8 cellular contexts compared by ENCODE assay signal in genomic region chr3:128804817-128805166, GRCh38.
A peak's percentile ranks its signal among the peaks of the same experiment; 100 is the strongest.
DNase-seq lines count a peak whose midpoint lies in the region; ATAC-seq and TF ChIP-seq lines count a peak whose summit lies in the region.
"Had no signal": no experiment of that assay in that cellular context is flagged by ENCODE, and none has a peak within 500 bp of the region (broad histone marks: within the 10 kb centered on the region; RNA-seq: fewer than 3 reads in every experiment).

No MANE protein-coding gene starts in this region.

- ATAC-seq in right cardiac atrium: no peak

- H3K27me3 ChIP-seq in right cardiac atrium (ENCODE audit: control insufficient read depth, insufficient read depth): no peaks in the 10 kb centered on the region
- no peaks in the 10 kb centered on the region for H3K27me3 ChIP-seq in smooth muscle cell (ENCODE audit: low read depth)

- H3K4me1 Mint-ChIP-seq in IgD-negative memory B cell: peaks cover 29 to 41% (median 31%) of the 10 kb centered on the region in 3 donors
- peaks cover 76% of the 10 kb centered on the region for H3K4me1 Mint-ChIP-seq in activated T-helper 1 cell treated with anti-CD3 and anti-CD28 coated beads, Interleukin-12 subunit alpha, Interleukin-12 subunit beta, Interleukin-2, Interleukin-4 antibody, amounts not matched to agents 30 ng/mL and 10 ng/mL and 1 ng/mL, durations not matched to agents 14 hours and 24 hours and 36 hours (ENCODE audit: low read depth)

- H3K4me3 ChIP-seq in right cardiac atrium (ENCODE audit: low read length): no peak overlapping the region
- no peak overlapping the region for H3K4me3 ChIP-seq in smooth muscle cell

- peak overlapping the region; percentile 27 to 84 (median 67) for H3K27ac Mint-ChIP-seq in IgD-negative memory B cell
- H3K27ac Mint-ChIP-seq in activated T-helper 1 cell treated with anti-CD3 and anti-CD28 coated beads, Interleukin-12 subunit alpha, Interleukin-12 subunit beta, Interleukin-2, Interleukin-4 antibody, amounts not matched to agents 30 ng/mL and 10 ng/mL and 1 ng/mL, durations not matched to agents 14 hours and 24 hours and 36 hours: peak overlapping the region; percentile 81

- H3K9me3 Mint-ChIP-seq in IgD-negative memory B cell: no peaks in the 10 kb centered on the region
- no peaks in the 10 kb centered on the region for H3K9me3 Mint-ChIP-seq in activated T-helper 1 cell treated with anti-CD3 and anti-CD28 coated beads, Interleukin-12 subunit alpha, Interleukin-12 subunit beta, Interleukin-2, Interleukin-4 antibody, amounts not matched to agents 30 ng/mL and 10 ng/mL and 1 ng/mL, durations not matched to agents 14 hours and 24 hours and 36 hours

- peaks cover 12% of the 10 kb centered on the region for H3K36me3 Mint-ChIP-seq in IgD-negative memory B cell
- peaks cover 44% of the 10 kb centered on the region for H3K36me3 Mint-ChIP-seq in activated T-helper 1 cell treated with anti-CD3 and anti-CD28 coated beads, Interleukin-12 subunit alpha, Interleukin-12 subunit beta, Interleukin-2, Interleukin-4 antibody, amounts not matched to agents 30 ng/mL and 10 ng/mL and 1 ng/mL, durations not matched to agents 14 hours and 24 hours and 36 hours (ENCODE audit: low read depth)

- H3K4me1 ChIP-seq in right cardiac atrium (ENCODE audit: control insufficient read depth, insufficient read depth, low read length) (peaks cover 13% of the 10 kb centered on the region), smooth muscle cell (ENCODE audit: low read depth) (no peaks in the 10 kb centered on the region)

- H3F3A ChIP-seq in smooth muscle cell (ENCODE audit: low read depth): no peaks in the 10 kb centered on the region

- no peak for TF ChIP-seq CTCF in smooth muscle cell (IDR thresholded peaks at IDR 0.05; ENCODE audit: borderline replicate concordance, insufficient read depth, poor library complexity, severe bottlenecking)

- H3K9me3 ChIP-seq in right cardiac atrium (ENCODE audit: control insufficient read depth, low read length) (no peaks in the 10 kb centered on the region), smooth muscle cell (replicated peaks; ENCODE audit: low read depth) (no peaks in the 10 kb centered on the region)

- intact Hi-C loops in activated T-helper 1 cell treated with anti-CD3 and anti-CD28 coated beads, Interleukin-12 subunit alpha, Interleukin-12 subunit beta, Interleukin-2, Interleukin-4 antibody, amounts not matched to agents 30 ng/mL and 10 ng/mL and 1 ng/mL, durations not matched to agents 14 hours and 24 hours and 36 hours (cut with micrococcal nuclease): loop anchor here (1.0 to 10.0 kb wide), 17 partner anchors 10 to 652 kb away; partner anchors contain the start of genes ACAD9, CFAP92, COPG1 and EEFSEC
- intact Hi-C loops in right cardiac atrium (cut with DNase I): no loop called here

- 55% methylated on average over 5 of the region's 5 CpGs for WGBS in right cardiac atrium
- WGBS in smooth muscle cell (ENCODE audit: low lambda C conversion rate): 97% methylated on average over 5 of the region's 5 CpGs

- H3K36me3 ChIP-seq in smooth muscle cell (ENCODE audit: low read depth): peaks cover 5% of the 10 kb centered on the region

- H3K79me2 ChIP-seq in smooth muscle cell (ENCODE audit: low read depth): peaks cover 23% of the 10 kb centered on the region

- no peak for DNase-seq in activated T-helper 1 cell treated with anti-CD3 and anti-CD28 coated beads, Interleukin-12 subunit alpha, Interleukin-12 subunit beta, Interleukin-2, Interleukin-4 antibody, amounts not matched to agents 30 ng/mL and 10 ng/mL and 1 ng/mL, durations not matched to agents 14 hours and 24 hours and 36 hours (ENCODE audit: low spot score)
- DNase-seq in right cardiac atrium: no peak
- DNase-seq in smooth muscle cell (lab: John Stamatoyannopoulos, UW; ENCODE audit: unreplicated experiment): no peak
- no peak for DNase-seq in SW 1271 (lab: John Stamatoyannopoulos, UW)
- DNase-seq in amniotic stem cell (lab: John Stamatoyannopoulos, UW): no peak
- no peak for DNase-seq in stimulated activated CD4-positive, alpha-beta T cell treated with anti-CD3 and anti-CD28 coated beads, Interleukin-4, amount 100 ng/mL, for 1 hour
- DNase-seq: NCI-H446 treated with DMSO at 0.1 percent for 48 hours had no signal

- H3K27ac ChIP-seq in right cardiac atrium (ENCODE audit: low read length): peak overlapping the region; percentile 43
- peak overlapping the region; percentile 45 for H3K27ac ChIP-seq in smooth muscle cell (ENCODE audit: low read depth)

- H4K20me1 ChIP-seq in smooth muscle cell (ENCODE audit: low read depth): peaks cover 79% of the 10 kb centered on the region

- H2AFZ ChIP-seq in smooth muscle cell (ENCODE audit: low read depth): no peak overlapping the region

- no peak overlapping the region for H3K9ac ChIP-seq in smooth muscle cell (ENCODE audit: low read depth)

- no peak overlapping the region for H3K4me2 ChIP-seq in smooth muscle cell

- H3K27me3 Mint-ChIP-seq in IgD-negative memory B cell: no peaks in the 10 kb centered on the region
- H3K27me3 Mint-ChIP-seq in activated T-helper 1 cell treated with anti-CD3 and anti-CD28 coated beads, Interleukin-12 subunit alpha, Interleukin-12 subunit beta, Interleukin-2, Interleukin-4 antibody, amounts not matched to agents 30 ng/mL and 10 ng/mL and 1 ng/mL, durations not matched to agents 14 hours and 24 hours and 36 hours (ENCODE audit: insufficient read depth): no peaks in the 10 kb centered on the region

- H3K4me3 Mint-ChIP-seq in IgD-negative memory B cell: no peak overlapping the region
- H3K4me3 Mint-ChIP-seq in activated T-helper 1 cell treated with anti-CD3 and anti-CD28 coated beads, Interleukin-12 subunit alpha, Interleukin-12 subunit beta, Interleukin-2, Interleukin-4 antibody, amounts not matched to agents 30 ng/mL and 10 ng/mL and 1 ng/mL, durations not matched to agents 14 hours and 24 hours and 36 hours: peak overlapping the region; percentile 62
